Comparison of ENCODE assay signal across 11 cellular contexts in the genomic region with DNA sequence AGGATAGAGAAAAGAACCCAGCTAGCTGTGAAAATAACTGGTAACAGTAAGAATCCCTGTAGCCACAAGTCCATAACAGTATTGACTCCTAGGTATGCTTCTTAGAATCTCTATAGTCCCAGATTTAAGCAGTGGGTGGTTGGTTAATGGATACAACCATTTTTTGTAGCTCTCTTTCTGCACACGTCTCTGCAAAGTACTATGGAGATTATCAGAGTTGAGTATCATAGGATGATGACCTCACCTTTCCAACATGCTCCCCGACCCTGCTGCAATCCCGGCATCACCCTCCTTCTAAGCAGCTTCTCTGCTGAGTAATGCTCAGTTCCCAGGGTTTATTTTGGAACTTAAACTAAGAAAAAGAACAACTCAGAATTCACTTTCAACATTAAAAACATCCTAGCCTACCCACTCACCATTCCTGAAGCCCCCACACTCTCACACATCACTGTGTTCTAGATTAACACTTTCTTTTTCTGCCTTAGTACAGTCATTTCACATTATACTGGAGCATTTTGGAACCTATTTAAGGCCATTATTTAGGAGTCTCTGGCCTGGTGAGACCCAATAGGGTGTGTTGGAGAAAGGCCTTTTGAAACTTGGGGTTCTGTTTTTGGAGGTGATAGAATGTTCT. TPM values are rescaled to one million over a fixed set of nuclear protein-coding genes. Genes with fewer than 3 reads are reported as not detected.
A peak's percentile ranks its signal among the peaks of the same experiment; 100 is the strongest.
DNase-seq lines count a peak whose midpoint lies in the region; ATAC-seq and TF ChIP-seq lines count a peak whose summit lies in the region.
"Had no signal": no experiment of that assay in that cellular context is flagged by ENCODE, and none has a peak within 500 bp of the region (broad histone marks: within the 10 kb centered on the region; RNA-seq: fewer than 3 reads in every experiment).

No MANE protein-coding gene starts in this region.

- H3K27me3 ChIP-seq in endodermal cell (ENCODE audit: control insufficient read depth, insufficient read depth, low read length, poor library complexity, severe bottlenecking) (no peaks in the 10 kb centered on the region), parathyroid adenoma (ENCODE audit: control insufficient read depth, insufficient read depth, low read length) (no peaks in the 10 kb centered on the region)

- H3K9me3 Mint-ChIP-seq in endodermal cell = no peaks in the 10 kb centered on the region

- TF ChIP-seq CTCF in endodermal cell (conservative IDR thresholded peaks at IDR 0.05) (no peak), parathyroid adenoma (IDR thresholded peaks at IDR 0.05) (no peak)

- H3K9ac ChIP-seq in endodermal cell (ENCODE audit: extremely low read depth, low read length, poor library complexity, severe bottlenecking) = no peak overlapping the region
- H3K9ac ChIP-seq in parathyroid adenoma = no peak overlapping the region
- H3K9ac ChIP-seq: KMS-11 had no signal

- peak overlapping the region; percentile 43 for H3K4me2 ChIP-seq in parathyroid adenoma (ENCODE audit: low read length)
- H3K4me2 ChIP-seq: KMS-11 had no signal

- peaks cover 28% of the 10 kb centered on the region for H3K36me3 Mint-ChIP-seq in endodermal cell (ENCODE audit: low read depth)

- H3K4me3 ChIP-seq in endodermal cell (ENCODE audit: low read length) (peak overlapping the region; percentile 44), parathyroid adenoma (ENCODE audit: low read depth, low read length) (peak overlapping the region; percentile 38)

- H3K4me1 ChIP-seq in endodermal cell (ENCODE audit: control insufficient read depth, insufficient read depth, low read length) (no peaks in the 10 kb centered on the region), parathyroid adenoma (peaks cover 2% of the 10 kb centered on the region)

- no peak overlapping the region for H3K4me3 Mint-ChIP-seq in endodermal cell

- DNase-seq in D341Med (ENCODE audit: low spot score) = peak; percentile 42
- peak; percentile 87 for DNase-seq in M059J (ENCODE audit: low read depth)
- no peak for DNase-seq in endodermal cell
- no peak for DNase-seq in stimulated activated CD4-positive, alpha-beta T cell treated with anti-CD3 and anti-CD28 coated beads, Interleukin-2, amount 100 ng/mL, for 48 hours
- DNase-seq in NCI-H345 treated with DMSO at 0.1 percent for 48 hours (lab: John Stamatoyannopoulos, UW; ENCODE audit: unreplicated experiment) = no peak
- DNase-seq: activated CD8-positive, alpha-beta memory T cell treated with anti-CD3 and anti-CD28 coated beads for 24 hours; SIG-M5 had no signal

- peak overlapping the region; percentile 22 for H3K27ac Mint-ChIP-seq in endodermal cell

- H3K36me3 ChIP-seq in endodermal cell (ENCODE audit: control insufficient read depth, insufficient read depth, low read length) = peaks cover 38% of the 10 kb centered on the region
- no peaks in the 10 kb centered on the region for H3K36me3 ChIP-seq in parathyroid adenoma (ENCODE audit: control insufficient read depth, insufficient read depth, low read length)

- peaks cover 21% of the 10 kb centered on the region for H3K4me1 Mint-ChIP-seq in endodermal cell

- peaks cover 10% of the 10 kb centered on the region for H3K79me2 ChIP-seq in parathyroid adenoma

- peak overlapping the region; percentile 15 for H2AFZ ChIP-seq in parathyroid adenoma

- no peak overlapping the region for H3K27ac ChIP-seq in endodermal cell (ENCODE audit: low read depth, low read length)
- peak overlapping the region; percentile 45 for H3K27ac ChIP-seq in parathyroid adenoma
- H3K27ac ChIP-seq: KMS-11 had no signal

- WGBS in endodermal cell (ENCODE audit: insufficient coverage in 1 of 2, insufficient read length in 1 of 2), 2 experiments = 93% methylated on average over 2 to 3 of the region's 3 CpGs

- no peaks in the 10 kb centered on the region for H3K27me3 Mint-ChIP-seq in endodermal cell (ENCODE audit: insufficient read depth)

- no peaks in the 10 kb centered on the region for H3K9me3 ChIP-seq in endodermal cell (ENCODE audit: control insufficient read depth, low read length)
- no peaks in the 10 kb centered on the region for H3K9me3 ChIP-seq in parathyroid adenoma (ENCODE audit: control insufficient read depth, low read length)

- ATAC-seq in esophagus mucosa (no peak), GM21825 (IDR thresholded peaks at IDR 0.05; ENCODE audit: unreplicated experiment) (no peak)

RNA-seq across cellular contexts. Expression of gene MLLT11, which starts 2.7 kb away (rescaled TPM):
- total RNA-seq in M059J (2014; rRNA removed; shearing (Covaris generic)) = 43.2 and 46.5 TPM in 2 replicates
- total RNA-seq in endodermal cell = 10 to 100 TPM; 16.5 to 19.2 TPM
- 121 TPM for polyA plus RNA-seq in endodermal cell (2013, experiment 1 of 2)
- polyA plus RNA-seq in endodermal cell (2013, experiment 2 of 2) = 122 TPM
- 0.80 TPM for total RNA-seq in esophagus mucosa

RNA-seq across cellular contexts. Expression of gene CDC42SE1, which starts 3.4 kb away (rescaled TPM):
- 56.2 and 65.4 TPM in 2 replicates for total RNA-seq in M059J (2014; rRNA removed; shearing (Covaris generic))
- total RNA-seq in endodermal cell = 10 to 100 TPM; 69.8 to 74.5 TPM
- polyA plus RNA-seq in endodermal cell (2013, experiment 1 of 2) = 70.5 TPM
- 65.0 TPM for polyA plus RNA-seq in endodermal cell (2013, experiment 2 of 2)
- total RNA-seq in esophagus mucosa = 118 TPM

RNA-seq across cellular contexts. Expression of gene GABPB2, which starts 7.7 kb away (rescaled TPM):
- total RNA-seq in M059J (2014; rRNA removed; shearing (Covaris generic)) = 6.2 and 11.4 TPM in 2 replicates
- 1 to 10 TPM; 7.5 to 7.7 TPM for total RNA-seq in endodermal cell
- polyA plus RNA-seq in endodermal cell (2013, experiment 1 of 2) = 3.3 TPM
- 3.0 TPM for polyA plus RNA-seq in endodermal cell (2013, experiment 2 of 2)
- total RNA-seq in esophagus mucosa = 10.6 TPM

RNA-seq across cellular contexts. Expression of gene C1orf56, which starts 15.3 kb away (rescaled TPM):
- total RNA-seq in M059J (2014; rRNA removed; shearing (Covaris generic)) = 2.3 and 3.6 TPM in 2 replicates
- total RNA-seq in endodermal cell = 1 to 10 TPM; 4.7 to 6.6 TPM
- polyA plus RNA-seq in endodermal cell (2013, experiment 1 of 2) = 4.9 TPM
- polyA plus RNA-seq in endodermal cell (2013, experiment 2 of 2) = 6.3 TPM
- total RNA-seq in esophagus mucosa = 1.3 TPM

RNA-seq across cellular contexts. Expression of gene BNIPL, which starts 26.5 kb away (rescaled TPM):
- 0.10 and 0.17 TPM in 2 replicates for total RNA-seq in M059J (2014; rRNA removed; shearing (Covaris generic))
- total RNA-seq in endodermal cell (1 to 10 TPM; 1.6 to 2.9 TPM), esophagus mucosa (55.8 TPM)
- polyA plus RNA-seq in endodermal cell (2013, experiment 1 of 2) = 0.46 TPM
- polyA plus RNA-seq in endodermal cell (2013, experiment 2 of 2) = 0.87 TPM

Comparison
In these comparisons a context has a peak if more than half of its experiments do, and no peak if none do; other contexts are left out.
1. DNase-seq: peak in D341Med (single experiment) and M059J (single experiment); none in endodermal cell (single experiment), stimulated activated CD4-positive, alpha-beta T cell treated with anti-CD3 and anti-CD28 coated beads, Interleukin-2, amount 100 ng/mL, for 48 hours (0 of 2) and NCI-H345 treated with DMSO at 0.1 percent for 48 hours (single experiment).